Comparison of ENCODE assay signal across 1 cellular context in genomic region chr3:9937839-9938238, GRCh38.
TF ChIP-seq lines count a peak whose summit lies in the region.

No MANE protein-coding gene starts in this region.

TF ChIP-seq in HepG2, 621 proteins besides CTCF, POLR2A, EP300 and RAD21:
- TF ChIP-seq ZNF629 (CRISPR knock-in tag; conservative IDR thresholded peaks at IDR 0.05) (0 out of 2 replicates have a peak, but pooled peaks have one; percentile 34), RORA (CRISPR knock-in tag; IDR thresholded peaks at IDR 0.05) (no peak)
